19 cellular contexts compared by ENCODE assay signal in the genomic region with DNA sequence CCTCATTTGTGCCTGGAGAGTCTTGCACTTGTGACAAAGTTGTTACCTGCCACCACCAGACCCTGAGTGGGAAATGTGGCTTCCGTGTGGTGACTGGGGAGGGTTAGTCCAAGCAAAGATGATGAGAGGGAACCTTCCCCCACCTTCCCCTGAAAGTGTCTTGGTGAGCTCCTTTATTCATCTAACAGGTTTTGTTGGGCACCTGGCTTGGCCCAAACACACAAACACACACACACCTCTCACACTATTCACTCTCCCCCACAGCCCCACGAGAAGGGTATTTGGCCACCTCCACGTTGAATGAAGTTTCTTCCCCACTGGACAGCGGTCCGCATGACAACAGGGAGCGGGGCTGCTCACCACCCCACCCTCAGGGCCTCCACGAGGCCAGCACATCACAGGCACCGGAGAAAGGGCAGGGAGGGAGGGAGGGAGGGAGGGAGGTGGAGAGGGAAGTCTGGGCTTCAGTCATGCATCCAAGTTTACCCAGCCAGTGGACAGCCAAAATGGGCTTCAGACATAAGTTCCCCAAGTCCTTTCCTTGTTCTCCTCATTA. TPM values are rescaled to one million over a fixed set of nuclear protein-coding genes. Genes with fewer than 3 reads are reported as not detected.
A peak's percentile ranks its signal among the peaks of the same experiment; 100 is the strongest.
DNase-seq lines count a peak whose midpoint lies in the region; ATAC-seq and TF ChIP-seq lines count a peak whose summit lies in the region.
"Had no signal": no experiment of that assay in that cellular context is flagged by ENCODE, and none has a peak within 500 bp of the region (broad histone marks: within the 10 kb centered on the region; RNA-seq: fewer than 3 reads in every experiment).

No MANE protein-coding gene starts in this region.

- no peak overlapping the region for H2BK15ac ChIP-seq in mesenchymal stem cell (ENCODE audit: low read depth, poor library complexity, severe bottlenecking)

- TF ChIP-seq POLR2A in adrenal gland (IDR thresholded peaks at IDR 0.05) = no peak

- H3K18ac ChIP-seq in mesenchymal stem cell (ENCODE audit: low read depth in 1 of 2, low read length in 2 of 2) = peak overlapping the region; percentile 48 to 72

- peaks cover 19% of the 10 kb centered on the region for H3K4me1 Mint-ChIP-seq in type B pancreatic cell (ENCODE audit: unreplicated experiment)

- H3K36me3 Mint-ChIP-seq in type B pancreatic cell = no peaks in the 10 kb centered on the region

- peak overlapping the region; percentile 38 to 97 for H2BK12ac ChIP-seq in mesenchymal stem cell (ENCODE audit: low read length in 2 of 2)

- H3K27ac Mint-ChIP-seq in type B pancreatic cell = peak overlapping the region; percentile 56

- peak; percentile 10 for DNase-seq in activated CD8-positive, alpha-beta memory T cell treated with anti-CD3 and anti-CD28 coated beads, Interleukin-2, amount 50 U/mL, for 48 hours
- DNase-seq in activated CD8-positive, alpha-beta memory T cell treated with anti-CD3 and anti-CD28 coated beads, Interleukin-2, amount 50 U/mL, for 4 hours = no peak
- DNase-seq in adrenal gland = peak in 5 of 7 donors; percentile 37 to 55 (median 54)
- no peak for DNase-seq in mesenchymal stem cell
- DNase-seq in type B pancreatic cell (ENCODE audit: extremely low spot score, unreplicated experiment) = no peak
- no peak for DNase-seq in GM03348 (ENCODE audit: low spot score)
- DNase-seq in activated naive CD4-positive, alpha-beta T cell treated with anti-CD3 and anti-CD28 coated beads, Interleukin-2, amount 50 U/mL, for 16 hours = no peak
- DNase-seq: 8988T, AML-193, Kasumi-1, NCI-H1694, NCI-H2081 treated with DMSO at 0.1 percent for 48 hours, NCI-H524 treated with DMSO at 0.1 percent for 48 hours had no signal

- no peak overlapping the region for H3K4me2 ChIP-seq in mesenchymal stem cell (ENCODE audit: low read length, poor library complexity, severe bottlenecking)

- H3K4me1 ChIP-seq in adrenal gland (replicated peaks in 1 of 2) = peaks cover 10 to 19% of the 10 kb centered on the region in 2 donors
- H3K4me1 ChIP-seq in mesenchymal stem cell (ENCODE audit: control insufficient read depth, insufficient read depth, low read depth, low read length) = peaks cover 4% of the 10 kb centered on the region

- ATAC-seq in HG03025 (IDR thresholded peaks at IDR 0.05; ENCODE audit: low FRiP score, unreplicated experiment) = no peak

- H3K27ac ChIP-seq in adrenal gland (peak overlapping the region in 4 of 5 donors; percentile 38 to 81 (median 64)), mesenchymal stem cell (ENCODE audit: low read length, poor library complexity, severe bottlenecking) (no peak overlapping the region)
- H3K27ac ChIP-seq: C4-2B had no signal

- H3K23ac ChIP-seq in mesenchymal stem cell (ENCODE audit: low read length in 2 of 2) = no peak overlapping the region

- H2BK5ac ChIP-seq in mesenchymal stem cell (ENCODE audit: low read depth, low read length, poor library complexity, severe bottlenecking) = no peak overlapping the region

- no peak overlapping the region for H3K14ac ChIP-seq in mesenchymal stem cell (ENCODE audit: low read length in 2 of 2)

- H3K27me3 Mint-ChIP-seq in type B pancreatic cell = peaks cover 5% of the 10 kb centered on the region

- H3K9ac ChIP-seq in mesenchymal stem cell (ENCODE audit: low read length) = no peak overlapping the region

- TF ChIP-seq CTCF in adrenal gland (IDR thresholded peaks at IDR 0.05) (no peak), type B pancreatic cell (conservative IDR thresholded peaks at IDR 0.05) (no peak)

- no peaks in the 10 kb centered on the region for H3K79me1 ChIP-seq in mesenchymal stem cell (replicated peaks; ENCODE audit: low read length, poor library complexity, severe bottlenecking)

- H2BK120ac ChIP-seq in mesenchymal stem cell (ENCODE audit: low read depth, low read length) = no peak overlapping the region

- intact Hi-C loops in adrenal gland (cut with DNase I) = no loop called here

- no peaks in the 10 kb centered on the region for H3K9me3 Mint-ChIP-seq in type B pancreatic cell

- no peaks in the 10 kb centered on the region for H3K36me3 ChIP-seq in adrenal gland (replicated peaks in 1 of 2)
- H3K36me3 ChIP-seq in mesenchymal stem cell (ENCODE audit: control insufficient read depth in 1 of 2, insufficient read depth in 2 of 2, low read depth in 1 of 2, low read length in 2 of 2) = no peaks in the 10 kb centered on the region

- H3K4me3 ChIP-seq in adrenal gland (peak overlapping the region in 1 of 4 donors; percentile 32), mesenchymal stem cell (ENCODE audit: insufficient read depth in 1 of 2, low read depth in 1 of 2, low read length in 2 of 2) (no peak overlapping the region)

- 34 to 59% (median 48%) methylated on average over 3 to 8 of the region's 8 CpGs for WGBS in adrenal gland, 4 donors
- WGBS in mesenchymal stem cell = 73% methylated on average over 3 of the region's 8 CpGs

- no peak overlapping the region for H2AK5ac ChIP-seq in mesenchymal stem cell (ENCODE audit: low read length, severe bottlenecking)

- no peaks in the 10 kb centered on the region for H3K27me3 ChIP-seq in adrenal gland
- peaks cover 54 to 66% of the 10 kb centered on the region in 2 experiments for H3K27me3 ChIP-seq in mesenchymal stem cell (ENCODE audit: control insufficient read depth in 1 of 2, insufficient read depth in 1 of 2, low read length in 2 of 2)

- peak overlapping the region; percentile 75 for H4K91ac ChIP-seq in mesenchymal stem cell (ENCODE audit: low read length)

- H2AFZ ChIP-seq in mesenchymal stem cell (ENCODE audit: low read depth, low read length) = no peak overlapping the region

- no peak overlapping the region for H3K4me3 Mint-ChIP-seq in type B pancreatic cell

- H3K9me3 ChIP-seq in adrenal gland (replicated peaks in 1 of 3) (no peaks in the 10 kb centered on the region), mesenchymal stem cell (ENCODE audit: control insufficient read depth, low read length) (no peaks in the 10 kb centered on the region)

- H3K4ac ChIP-seq in mesenchymal stem cell (ENCODE audit: low read depth in 1 of 2, low read length in 2 of 2) = peak overlapping the region in 1 of 2 experiments; percentile 29

- no peak overlapping the region for H4K8ac ChIP-seq in mesenchymal stem cell (ENCODE audit: low read length)

RNA-seq across cellular contexts. Expression of a gene that starts 1.4 kb away (rescaled TPM):
- total RNA-seq in adrenal gland (1 to 10 TPM in 6 of 8 donors, not detected in 2; 2.2 to 6.9 (median 3.5) TPM), type B pancreatic cell (ENCODE audit: low replicate concordance) (not detected in 2 replicates)
- 10 to 100 TPM in 1 of 3 donors, 1 to 10 TPM in 2; 3.3 to 10.1 (median 5.3) TPM for polyA plus RNA-seq in adrenal gland
- 0.08 TPM for polyA plus RNA-seq in mesenchymal stem cell (2013, experiment 1 of 2)
- not detected for polyA plus RNA-seq in mesenchymal stem cell (2013, experiment 2 of 2)
- total RNA-seq: Daoy, MCF 10A, SK-MEL-5 had no signal
- polyA plus RNA-seq: AG04450 had no signal

RNA-seq across cellular contexts. Expression of a gene that starts 52.8 kb away (rescaled TPM):
- 100 to 1,000 TPM; 366 to 595 (median 455) TPM for total RNA-seq in adrenal gland
- 100 to 1,000 TPM; 133 to 325 (median 160) TPM for polyA plus RNA-seq in adrenal gland
- polyA plus RNA-seq in mesenchymal stem cell (2013, experiment 1 of 2) = 0.52 TPM
- polyA plus RNA-seq in mesenchymal stem cell (2013, experiment 2 of 2) = 0.53 TPM
- total RNA-seq in type B pancreatic cell (ENCODE audit: low replicate concordance) = 2.7 and 7.7 TPM in 2 replicates
- total RNA-seq: MCF 10A, SK-MEL-5 had no signal

Comparison
In these comparisons a context has a peak if more than half of its experiments do, and no peak if none do; other contexts are left out.
1. DNase-seq: peak in activated CD8-positive, alpha-beta memory T cell treated with anti-CD3 and anti-CD28 coated beads, Interleukin-2, amount 50 U/mL, for 48 hours (single experiment) and adrenal gland (5 of 7); none in activated CD8-positive, alpha-beta memory T cell treated with anti-CD3 and anti-CD28 coated beads, Interleukin-2, amount 50 U/mL, for 4 hours (single experiment), mesenchymal stem cell (single experiment), type B pancreatic cell (single experiment), GM03348 (single experiment) and activated naive CD4-positive, alpha-beta T cell treated with anti-CD3 and anti-CD28 coated beads, Interleukin-2, amount 50 U/mL, for 16 hours (single experiment).
2. RNA of a gene that starts 52.8 kb away (total RNA-seq): 366 to 595 TPM in adrenal gland; 2.7 to 7.7 TPM in type B pancreatic cell; every median in the first group is over 10 times any median in the second.